In the genomic region with DNA sequence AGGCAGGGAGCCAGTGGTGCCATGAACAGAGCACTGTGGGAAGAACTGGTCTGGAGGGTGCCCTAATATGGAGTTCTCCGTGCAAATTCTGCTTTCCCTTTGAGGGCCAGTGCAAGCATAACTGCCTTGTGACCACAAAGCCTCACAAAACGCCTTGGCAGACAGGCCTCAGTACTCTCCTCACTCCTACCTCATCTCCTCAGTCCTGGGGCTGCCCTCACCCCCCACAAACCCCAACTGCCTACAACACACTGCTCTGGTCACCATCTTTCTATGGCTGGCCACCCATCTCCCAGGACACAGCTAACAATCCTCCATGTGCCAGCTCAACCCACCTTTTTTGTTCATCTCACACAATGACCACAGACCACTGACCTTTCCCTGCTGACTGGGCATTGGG, we compare ENCODE assay signal across 1 cellular context.
TF ChIP-seq lines count a peak whose summit lies in the region.

No MANE protein-coding gene starts in this region.

TF ChIP-seq in GM12878, 131 proteins besides CTCF, POLR2A, EP300 and RAD21:
- no peak for TF ChIP-seq MYB (IDR thresholded peaks at IDR 0.05; ENCODE audit: borderline replicate concordance, low read depth, low read length)
- no peak for TF ChIP-seq YBX1 (IDR thresholded peaks at IDR 0.05)
- TF ChIP-seq, protein P1, sequence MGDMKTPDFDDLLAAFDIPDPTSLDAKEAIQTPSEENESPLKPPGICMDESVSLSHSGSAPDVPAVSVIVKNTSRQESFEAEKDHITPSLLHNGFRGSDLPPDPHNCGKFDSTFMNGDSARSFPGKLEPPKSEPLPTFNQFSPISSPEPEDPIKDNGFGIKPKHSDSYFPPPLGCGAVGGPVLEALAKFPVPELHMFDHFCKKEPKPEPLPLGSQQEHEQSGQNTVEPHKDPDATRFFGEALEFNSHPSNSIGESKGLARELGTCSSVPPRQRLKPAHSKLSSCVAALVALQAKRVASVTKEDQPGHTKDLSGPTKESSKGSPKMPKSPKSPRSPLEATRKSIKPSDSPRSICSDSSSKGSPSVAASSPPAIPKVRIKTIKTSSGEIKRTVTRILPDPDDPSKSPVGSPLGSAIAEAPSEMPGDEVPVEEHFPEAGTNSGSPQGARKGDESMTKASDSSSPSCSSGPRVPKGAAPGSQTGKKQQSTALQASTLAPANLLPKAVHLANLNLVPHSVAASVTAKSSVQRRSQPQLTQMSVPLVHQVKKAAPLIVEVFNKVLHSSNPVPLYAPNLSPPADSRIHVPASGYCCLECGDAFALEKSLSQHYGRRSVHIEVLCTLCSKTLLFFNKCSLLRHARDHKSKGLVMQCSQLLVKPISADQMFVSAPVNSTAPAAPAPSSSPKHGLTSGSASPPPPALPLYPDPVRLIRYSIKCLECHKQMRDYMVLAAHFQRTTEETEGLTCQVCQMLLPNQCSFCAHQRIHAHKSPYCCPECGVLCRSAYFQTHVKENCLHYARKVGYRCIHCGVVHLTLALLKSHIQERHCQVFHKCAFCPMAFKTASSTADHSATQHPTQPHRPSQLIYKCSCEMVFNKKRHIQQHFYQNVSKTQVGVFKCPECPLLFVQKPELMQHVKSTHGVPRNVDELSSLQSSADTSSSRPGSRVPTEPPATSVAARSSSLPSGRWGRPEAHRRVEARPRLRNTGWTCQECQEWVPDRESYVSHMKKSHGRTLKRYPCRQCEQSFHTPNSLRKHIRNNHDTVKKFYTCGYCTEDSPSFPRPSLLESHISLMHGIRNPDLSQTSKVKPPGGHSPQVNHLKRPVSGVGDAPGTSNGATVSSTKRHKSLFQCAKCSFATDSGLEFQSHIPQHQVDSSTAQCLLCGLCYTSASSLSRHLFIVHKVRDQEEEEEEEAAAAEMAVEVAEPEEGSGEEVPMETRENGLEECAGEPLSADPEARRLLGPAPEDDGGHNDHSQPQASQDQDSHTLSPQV (IDR thresholded peaks at IDR 0.05), result no peak
- no peak for TF ChIP-seq CREB1 (IDR thresholded peaks at IDR 0.05; ENCODE audit: low read depth)
- TF ChIP-seq, protein P2, sequence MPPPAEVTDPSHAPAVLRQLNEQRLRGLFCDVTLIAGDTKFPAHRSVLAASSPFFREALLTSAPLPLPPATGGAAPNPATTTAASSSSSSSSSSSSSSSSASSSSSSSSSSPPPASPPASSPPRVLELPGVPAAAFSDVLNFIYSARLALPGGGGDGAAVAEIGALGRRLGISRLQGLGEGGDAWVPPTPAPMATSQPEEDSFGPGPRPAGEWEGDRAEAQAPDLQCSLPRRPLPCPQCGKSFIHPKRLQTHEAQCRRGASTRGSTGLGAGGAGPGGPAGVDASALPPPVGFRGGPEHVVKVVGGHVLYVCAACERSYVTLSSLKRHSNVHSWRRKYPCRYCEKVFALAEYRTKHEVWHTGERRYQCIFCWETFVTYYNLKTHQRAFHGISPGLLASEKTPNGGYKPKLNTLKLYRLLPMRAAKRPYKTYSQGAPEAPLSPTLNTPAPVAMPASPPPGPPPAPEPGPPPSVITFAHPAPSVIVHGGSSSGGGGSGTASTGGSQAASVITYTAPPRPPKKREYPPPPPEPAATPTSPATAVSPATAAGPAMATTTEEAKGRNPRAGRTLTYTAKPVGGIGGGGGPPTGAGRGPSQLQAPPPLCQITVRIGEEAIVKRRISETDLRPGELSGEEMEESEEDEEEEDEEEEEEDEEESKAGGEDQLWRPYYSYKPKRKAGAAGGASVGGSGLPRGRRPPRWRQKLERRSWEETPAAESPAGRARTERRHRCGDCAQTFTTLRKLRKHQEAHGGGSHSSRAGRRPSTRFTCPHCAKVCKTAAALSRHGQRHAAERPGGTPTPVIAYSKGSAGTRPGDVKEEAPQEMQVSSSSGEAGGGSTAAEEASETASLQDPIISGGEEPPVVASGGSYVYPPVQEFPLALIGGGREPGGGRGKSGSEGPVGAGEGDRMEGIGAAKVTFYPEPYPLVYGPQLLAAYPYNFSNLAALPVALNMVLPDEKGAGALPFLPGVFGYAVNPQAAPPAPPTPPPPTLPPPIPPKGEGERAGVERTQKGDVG (CRISPR knock-in tag; IDR thresholded peaks at IDR 0.05), result no peak
- TF ChIP-seq, protein P3, sequence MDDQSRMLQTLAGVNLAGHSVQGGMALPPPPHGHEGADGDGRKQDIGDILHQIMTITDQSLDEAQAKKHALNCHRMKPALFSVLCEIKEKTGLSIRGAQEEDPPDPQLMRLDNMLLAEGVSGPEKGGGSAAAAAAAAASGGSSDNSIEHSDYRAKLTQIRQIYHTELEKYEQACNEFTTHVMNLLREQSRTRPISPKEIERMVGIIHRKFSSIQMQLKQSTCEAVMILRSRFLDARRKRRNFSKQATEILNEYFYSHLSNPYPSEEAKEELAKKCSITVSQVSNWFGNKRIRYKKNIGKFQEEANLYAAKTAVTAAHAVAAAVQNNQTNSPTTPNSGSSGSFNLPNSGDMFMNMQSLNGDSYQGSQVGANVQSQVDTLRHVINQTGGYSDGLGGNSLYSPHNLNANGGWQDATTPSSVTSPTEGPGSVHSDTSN (IDR thresholded peaks at IDR 0.05; ENCODE audit: insufficient replicate concordance, low read depth, low read length), result no peak
- no peak for TF ChIP-seq RELA (IDR thresholded peaks at IDR 0.05; ENCODE audit: borderline replicate concordance, partially characterized antibody)
- no peak for TF ChIP-seq SMAD1 (IDR thresholded peaks at IDR 0.05; ENCODE audit: low read depth, partially characterized antibody)
- no peak for TF ChIP-seq SUPT20H (IDR thresholded peaks at IDR 0.05; ENCODE audit: borderline replicate concordance, control insufficient read depth, low read depth, low read length)
- no peak for TF ChIP-seq WRNIP1 (IDR thresholded peaks at IDR 0.05; ENCODE audit: borderline replicate concordance, low read depth, low read length)
- TF ChIP-seq, protein P4, sequence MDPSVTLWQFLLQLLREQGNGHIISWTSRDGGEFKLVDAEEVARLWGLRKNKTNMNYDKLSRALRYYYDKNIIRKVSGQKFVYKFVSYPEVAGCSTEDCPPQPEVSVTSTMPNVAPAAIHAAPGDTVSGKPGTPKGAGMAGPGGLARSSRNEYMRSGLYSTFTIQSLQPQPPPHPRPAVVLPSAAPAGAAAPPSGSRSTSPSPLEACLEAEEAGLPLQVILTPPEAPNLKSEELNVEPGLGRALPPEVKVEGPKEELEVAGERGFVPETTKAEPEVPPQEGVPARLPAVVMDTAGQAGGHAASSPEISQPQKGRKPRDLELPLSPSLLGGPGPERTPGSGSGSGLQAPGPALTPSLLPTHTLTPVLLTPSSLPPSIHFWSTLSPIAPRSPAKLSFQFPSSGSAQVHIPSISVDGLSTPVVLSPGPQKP (IDR thresholded peaks at IDR 0.05; ENCODE audit: low read depth, low read length), result no peak
- TF ChIP-seq SUZ12 (IDR thresholded peaks at IDR 0.05; ENCODE audit: unreplicated experiment), result no peak
- TF ChIP-seq STAT3 (IDR thresholded peaks at IDR 0.05; ENCODE audit: low read depth, low read length), result no peak
- TF ChIP-seq, protein P5, sequence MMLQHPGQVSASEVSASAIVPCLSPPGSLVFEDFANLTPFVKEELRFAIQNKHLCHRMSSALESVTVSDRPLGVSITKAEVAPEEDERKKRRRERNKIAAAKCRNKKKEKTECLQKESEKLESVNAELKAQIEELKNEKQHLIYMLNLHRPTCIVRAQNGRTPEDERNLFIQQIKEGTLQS (IDR thresholded peaks at IDR 0.05; ENCODE audit: borderline replicate concordance, extremely low read depth, low read depth, low read length), result no peak
- no peak for TF ChIP-seq DPF2 (IDR thresholded peaks at IDR 0.05)
- TF ChIP-seq, protein P6, sequence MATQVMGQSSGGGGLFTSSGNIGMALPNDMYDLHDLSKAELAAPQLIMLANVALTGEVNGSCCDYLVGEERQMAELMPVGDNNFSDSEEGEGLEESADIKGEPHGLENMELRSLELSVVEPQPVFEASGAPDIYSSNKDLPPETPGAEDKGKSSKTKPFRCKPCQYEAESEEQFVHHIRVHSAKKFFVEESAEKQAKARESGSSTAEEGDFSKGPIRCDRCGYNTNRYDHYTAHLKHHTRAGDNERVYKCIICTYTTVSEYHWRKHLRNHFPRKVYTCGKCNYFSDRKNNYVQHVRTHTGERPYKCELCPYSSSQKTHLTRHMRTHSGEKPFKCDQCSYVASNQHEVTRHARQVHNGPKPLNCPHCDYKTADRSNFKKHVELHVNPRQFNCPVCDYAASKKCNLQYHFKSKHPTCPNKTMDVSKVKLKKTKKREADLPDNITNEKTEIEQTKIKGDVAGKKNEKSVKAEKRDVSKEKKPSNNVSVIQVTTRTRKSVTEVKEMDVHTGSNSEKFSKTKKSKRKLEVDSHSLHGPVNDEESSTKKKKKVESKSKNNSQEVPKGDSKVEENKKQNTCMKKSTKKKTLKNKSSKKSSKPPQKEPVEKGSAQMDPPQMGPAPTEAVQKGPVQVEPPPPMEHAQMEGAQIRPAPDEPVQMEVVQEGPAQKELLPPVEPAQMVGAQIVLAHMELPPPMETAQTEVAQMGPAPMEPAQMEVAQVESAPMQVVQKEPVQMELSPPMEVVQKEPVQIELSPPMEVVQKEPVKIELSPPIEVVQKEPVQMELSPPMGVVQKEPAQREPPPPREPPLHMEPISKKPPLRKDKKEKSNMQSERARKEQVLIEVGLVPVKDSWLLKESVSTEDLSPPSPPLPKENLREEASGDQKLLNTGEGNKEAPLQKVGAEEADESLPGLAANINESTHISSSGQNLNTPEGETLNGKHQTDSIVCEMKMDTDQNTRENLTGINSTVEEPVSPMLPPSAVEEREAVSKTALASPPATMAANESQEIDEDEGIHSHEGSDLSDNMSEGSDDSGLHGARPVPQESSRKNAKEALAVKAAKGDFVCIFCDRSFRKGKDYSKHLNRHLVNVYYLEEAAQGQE (IDR thresholded peaks at IDR 0.05; ENCODE audit: low read depth, low read length), result no peak
- TF ChIP-seq, protein P7, sequence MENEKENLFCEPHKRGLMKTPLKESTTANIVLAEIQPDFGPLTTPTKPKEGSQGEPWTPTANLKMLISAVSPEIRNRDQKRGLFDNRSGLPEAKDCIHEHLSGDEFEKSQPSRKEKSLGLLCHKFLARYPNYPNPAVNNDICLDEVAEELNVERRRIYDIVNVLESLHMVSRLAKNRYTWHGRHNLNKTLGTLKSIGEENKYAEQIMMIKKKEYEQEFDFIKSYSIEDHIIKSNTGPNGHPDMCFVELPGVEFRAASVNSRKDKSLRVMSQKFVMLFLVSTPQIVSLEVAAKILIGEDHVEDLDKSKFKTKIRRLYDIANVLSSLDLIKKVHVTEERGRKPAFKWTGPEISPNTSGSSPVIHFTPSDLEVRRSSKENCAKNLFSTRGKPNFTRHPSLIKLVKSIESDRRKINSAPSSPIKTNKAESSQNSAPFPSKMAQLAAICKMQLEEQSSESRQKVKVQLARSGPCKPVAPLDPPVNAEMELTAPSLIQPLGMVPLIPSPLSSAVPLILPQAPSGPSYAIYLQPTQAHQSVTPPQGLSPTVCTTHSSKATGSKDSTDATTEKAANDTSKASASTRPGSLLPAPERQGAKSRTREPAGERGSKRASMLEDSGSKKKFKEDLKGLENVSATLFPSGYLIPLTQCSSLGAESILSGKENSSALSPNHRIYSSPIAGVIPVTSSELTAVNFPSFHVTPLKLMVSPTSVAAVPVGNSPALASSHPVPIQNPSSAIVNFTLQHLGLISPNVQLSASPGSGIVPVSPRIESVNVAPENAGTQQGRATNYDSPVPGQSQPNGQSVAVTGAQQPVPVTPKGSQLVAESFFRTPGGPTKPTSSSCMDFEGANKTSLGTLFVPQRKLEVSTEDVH (IDR thresholded peaks at IDR 0.05; ENCODE audit: low read depth, partially characterized antibody), result no peak
TF ChIP-seq in GM12878: peak in this region for 0.
